Comparison of ENCODE assay signal across 19 cellular contexts in the genomic region with DNA sequence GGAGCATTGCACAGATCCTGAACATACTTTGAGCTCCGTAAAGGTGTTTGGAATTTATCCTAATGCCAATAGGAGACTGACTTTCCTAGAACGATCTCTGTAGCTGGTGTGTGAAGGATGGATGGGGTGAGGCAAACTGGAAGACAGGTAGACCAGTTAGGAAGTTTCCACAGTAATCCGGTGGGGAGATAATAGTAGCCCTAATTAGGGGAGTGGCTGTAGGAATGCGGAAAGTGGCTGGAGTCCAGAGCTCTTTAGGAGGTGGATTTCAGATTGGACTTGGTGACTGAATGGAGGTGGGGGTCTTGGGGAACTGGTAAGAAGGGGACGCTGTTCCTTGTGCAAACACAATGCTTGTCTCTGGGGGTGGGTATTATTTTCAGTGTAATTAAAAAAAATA.
DNase-seq lines count a peak whose midpoint lies in the region; ATAC-seq and TF ChIP-seq lines count a peak whose summit lies in the region.
"Had no signal": no experiment of that assay in that cellular context is flagged by ENCODE, and none has a peak within 500 bp of the region (broad histone marks: within the 10 kb centered on the region; RNA-seq: fewer than 3 reads in every experiment).

No MANE protein-coding gene starts in this region.

- H3K27me3 ChIP-seq in IMR-90 (ENCODE audit: control insufficient read depth, insufficient read depth, low read length) (no peaks in the 10 kb centered on the region), endodermal cell (ENCODE audit: control insufficient read depth, insufficient read depth, low read length, poor library complexity, severe bottlenecking) (no peaks in the 10 kb centered on the region)
- H3K27me3 ChIP-seq: heart left ventricle, tibial artery had no signal

- dilution Hi-C loops in IMR-90 (cut with HindIII; ENCODE audit: low sequenced_read_pairs, unreplicated experiment), result no loop called here

- H3K18ac ChIP-seq in IMR-90 (ENCODE audit: low read depth, low read length), result peak overlapping the region; percentile 56; the same call in 1 of the 2 replicates

- H3K23ac ChIP-seq in IMR-90 (ENCODE audit: low read depth, low read length), result no peak overlapping the region

- H2BK20ac ChIP-seq in IMR-90 (ENCODE audit: low read depth, low read length), result 0 out of 2 replicates have a peak overlapping the region, but pooled peaks have one; percentile 4

- H4K20me1 ChIP-seq in IMR-90 (ENCODE audit: insufficient read depth, low read length), result no peaks in the 10 kb centered on the region

- H3K9me3 Mint-ChIP-seq in endodermal cell, result no peaks in the 10 kb centered on the region
- no peaks in the 10 kb centered on the region for H3K9me3 Mint-ChIP-seq in neural crest cell
- H3K9me3 Mint-ChIP-seq: effector memory CD8-positive, alpha-beta T cell had no signal

- no peak overlapping the region for H2AFZ ChIP-seq in IMR-90 (replicated peaks; ENCODE audit: low read length, poor library complexity)

- no peak overlapping the region for H3K4me2 ChIP-seq in IMR-90 (ENCODE audit: low read depth, low read length)

- CTCF ChIA-PET in IMR-90 (lab: Yijun Ruan, JAX), result no interaction called here

- peaks cover 11% of the 10 kb centered on the region for H3K4me1 ChIP-seq in IMR-90 (ENCODE audit: control insufficient read depth, insufficient read depth, low read length)
- H3K4me1 ChIP-seq in endodermal cell (ENCODE audit: control insufficient read depth, insufficient read depth, low read length), result peaks cover 32% of the 10 kb centered on the region

- H2BK120ac ChIP-seq in IMR-90 (ENCODE audit: low read depth, low read length), result peak overlapping the region; percentile 36

- H3K27ac ChIP-seq in IMR-90 (ENCODE audit: insufficient read depth, low read length), result no peak overlapping the region
- peak overlapping the region; percentile 89 for H3K27ac ChIP-seq in endodermal cell (ENCODE audit: low read depth, low read length)
- H3K27ac ChIP-seq: lower lobe of right lung, tibial artery had no signal

- POLR2A ChIA-PET in IMR-90 (lab: Charles Lee; ENCODE audit: unreplicated experiment), result no interaction called here

- H3K4me1 Mint-ChIP-seq in endodermal cell (peaks cover 70% of the 10 kb centered on the region), neural crest cell (peaks cover 58% of the 10 kb centered on the region)

- 91% methylated on average over 3 of the region's 5 CpGs; no CpG with 5 or more reads in 1 of the 2 experiments for WGBS in IMR-90 (ENCODE audit: extremely low coverage in 2 of 2, insufficient read length in 1 of 2), 2 experiments
- 29 to 47% methylated on average over 3 to 5 of the region's 5 CpGs for WGBS in endodermal cell (ENCODE audit: insufficient coverage in 1 of 2, insufficient read length in 1 of 2), 2 experiments

- no TSS peak for BruUV-seq in IMR-90 (replicated peaks; lab: Mats Ljungman, UMichigan)

- DNase-seq in DMS114 treated with DMSO at 0.1 percent for 48 hours (lab: John Stamatoyannopoulos, UW; ENCODE audit: unreplicated experiment) (peak; percentile 21), IMR-90 (no peak), endodermal cell (peak; percentile 70), neural crest cell (ENCODE audit: low read depth, low spot score) (no peak), NCI-H1417 treated with DMSO at 0.1 percent for 48 hours (lab: John Stamatoyannopoulos, UW) (no peak), D341Med (ENCODE audit: low spot score) (no peak)
- no peak for DNase-seq in activated CD4-positive, alpha-beta T cell treated with anti-CD3 and anti-CD28 coated beads, Interleukin-2, amount 50 U/mL, for 1 hour
- DNase-seq: caudate nucleus; effector memory CD8-positive, alpha-beta T cell; heart left ventricle; KBM-7; lower lobe of right lung; NCI-H187 treated with DMSO at 0.1 percent for 48 hours; NCI-H446 treated with DMSO at 0.1 percent for 48 hours; posterior cingulate gyrus; stimulated activated CD4-positive, alpha-beta T cell treated with anti-CD3 and anti-CD28 coated beads, Interleukin-1b, Interleukin-23, amount 100 ng/mL, for 48 hours; stimulated activated naive CD8-positive, alpha-beta T cell treated with anti-CD3 and anti-CD28 coated beads, Interleukin-15, Interleukin-2, amounts not matched to agents 100 U/mL and 50 U/mL, for 24 hours; tibial artery had no signal

- H3K4ac ChIP-seq in IMR-90 (ENCODE audit: low read depth, low read length), result peak overlapping the region; percentile 77

- no peak overlapping the region for H4K91ac ChIP-seq in IMR-90 (ENCODE audit: insufficient read depth, low read depth, low read length)

- H3K36me3 ChIP-seq in IMR-90 (ENCODE audit: control insufficient read depth, insufficient read depth, low read length), result no peaks in the 10 kb centered on the region
- peaks cover 19% of the 10 kb centered on the region for H3K36me3 ChIP-seq in endodermal cell (ENCODE audit: control insufficient read depth, insufficient read depth, low read length)
- H3K36me3 ChIP-seq: heart left ventricle, lower lobe of right lung, tibial artery had no signal

- in situ Hi-C loops in IMR-90 (cut with MboI; ENCODE audit: low sequenced_read_pairs), result no loop called here

- no peaks in the 10 kb centered on the region; the same call in 1 of the 2 replicates for H3K9me1 ChIP-seq in IMR-90 (ENCODE audit: insufficient read depth, low read length)

- H3K27me3 Mint-ChIP-seq in endodermal cell (ENCODE audit: insufficient read depth) (no peaks in the 10 kb centered on the region), neural crest cell (ENCODE audit: low read depth) (no peaks in the 10 kb centered on the region)

- H3K36me3 Mint-ChIP-seq in endodermal cell (ENCODE audit: low read depth) (peaks cover 14% of the 10 kb centered on the region), neural crest cell (ENCODE audit: low read depth) (no peaks in the 10 kb centered on the region)

- 0 out of 3 replicates have a peak overlapping the region, but pooled peaks have one; percentile 15 for H2BK15ac ChIP-seq in IMR-90 (ENCODE audit: low read depth, low read length)

- TF ChIP-seq CTCF in IMR-90 (conservative IDR thresholded peaks at IDR 0.05; ENCODE audit: low read depth, low read length) (no peak), endodermal cell (conservative IDR thresholded peaks at IDR 0.05) (no peak), neural crest cell (conservative IDR thresholded peaks at IDR 0.05) (no peak)

- no peak overlapping the region for H2AK9ac ChIP-seq in IMR-90 (replicated peaks; ENCODE audit: low read depth, low read length, poor library complexity)

- no peaks in the 10 kb centered on the region for H3K9me3 ChIP-seq in IMR-90 (ENCODE audit: control insufficient read depth, insufficient read depth, low read length)
- no peaks in the 10 kb centered on the region for H3K9me3 ChIP-seq in endodermal cell (ENCODE audit: control insufficient read depth, low read length)
- H3K9me3 ChIP-seq: heart left ventricle, lower lobe of right lung, tibial artery had no signal

- peaks cover 0 to 22% of the 10 kb centered on the region in 2 experiments; a peak in 1 of 4 replicates for H3K79me1 ChIP-seq in IMR-90 (ENCODE audit: low read depth in 1 of 2, low read length in 2 of 2)

- H4K5ac ChIP-seq in IMR-90 (ENCODE audit: low read depth, low read length), result peak overlapping the region; percentile 2; the same call in 1 of the 2 replicates

- H3K9ac ChIP-seq in IMR-90 (ENCODE audit: low read depth, low read length) (no peak overlapping the region), endodermal cell (ENCODE audit: extremely low read depth, low read length, poor library complexity, severe bottlenecking) (peak overlapping the region; percentile 70)

- TF ChIP-seq POLR2A in IMR-90 (IDR thresholded peaks at IDR 0.05; ENCODE audit: low read depth, low read length), result no peak

- intact Hi-C loops in IMR-90 (cut with micrococcal nuclease), result loop anchor here (2.0 to 5.0 kb wide), 3 partner anchors 73 to 407 kb away; no protein-coding TSS in a partner anchor

- ATAC-seq in IMR-90 (ENCODE audit: low read depth), result no peak
- ATAC-seq in HG03457 (IDR thresholded peaks at IDR 0.05; ENCODE audit: unreplicated experiment), result no peak
- ATAC-seq: effector memory CD8-positive, alpha-beta T cell; heart left ventricle; stimulated activated naive CD8-positive, alpha-beta T cell treated with anti-CD3 and anti-CD28 coated beads, Interleukin-15, Interleukin-2, amounts not matched to agents 100 U/mL and 50 U/mL, for 24 hours had no signal

- H2AK5ac ChIP-seq in IMR-90 (ENCODE audit: low read depth, low read length), result peak overlapping the region; percentile 67

- no peak overlapping the region for H2BK5ac ChIP-seq in IMR-90 (ENCODE audit: low read depth, low read length, poor library complexity, severe bottlenecking)

- H3K4me3 ChIP-seq in IMR-90 (ENCODE audit: insufficient read depth, low read depth, low read length) (no peak overlapping the region), endodermal cell (ENCODE audit: low read length) (peak overlapping the region; percentile 76)
- H3K4me3 ChIP-seq: heart left ventricle, lower lobe of right lung, tibial artery had no signal

- H3K4me3 Mint-ChIP-seq in endodermal cell, result peak overlapping the region; percentile 38
- H3K4me3 Mint-ChIP-seq in neural crest cell, result peak overlapping the region; percentile 16
- H3K4me3 Mint-ChIP-seq: effector memory CD8-positive, alpha-beta T cell had no signal

- H3K14ac ChIP-seq in IMR-90 (replicated peaks; ENCODE audit: low read depth, low read length), result peak overlapping the region; percentile 44; the same call in 1 of the 2 replicates

- H4K8ac ChIP-seq in IMR-90 (ENCODE audit: low read depth in 2 of 2, low read length in 2 of 2), result peak overlapping the region in 1 of 2 experiments; percentile 31; a peak in 1 of 4 replicates

- H3K27ac Mint-ChIP-seq in endodermal cell (peak overlapping the region; percentile 93), neural crest cell (ENCODE audit: unreplicated experiment) (peak overlapping the region; percentile 3)
- H3K27ac Mint-ChIP-seq: effector memory CD8-positive, alpha-beta T cell had no signal

- TF ChIP-seq RAD21 in IMR-90 (IDR thresholded peaks at IDR 0.05; ENCODE audit: low read length), result no peak

- no peak overlapping the region for H3K56ac ChIP-seq in IMR-90 (ENCODE audit: extremely low read depth, insufficient read depth, low read length)

TF ChIP-seq in IMR-90, 13 proteins besides CTCF, POLR2A, EP300 and RAD21 (continues in another document):
- TF ChIP-seq SMC3 (IDR thresholded peaks at IDR 0.05; ENCODE audit: low read depth, low read length), result no peak
- TF ChIP-seq, protein P1, sequence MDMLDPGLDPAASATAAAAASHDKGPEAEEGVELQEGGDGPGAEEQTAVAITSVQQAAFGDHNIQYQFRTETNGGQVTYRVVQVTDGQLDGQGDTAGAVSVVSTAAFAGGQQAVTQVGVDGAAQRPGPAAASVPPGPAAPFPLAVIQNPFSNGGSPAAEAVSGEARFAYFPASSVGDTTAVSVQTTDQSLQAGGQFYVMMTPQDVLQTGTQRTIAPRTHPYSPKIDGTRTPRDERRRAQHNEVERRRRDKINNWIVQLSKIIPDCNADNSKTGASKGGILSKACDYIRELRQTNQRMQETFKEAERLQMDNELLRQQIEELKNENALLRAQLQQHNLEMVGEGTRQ (IDR thresholded peaks at IDR 0.05; ENCODE audit: low read depth, low read length), result no peak
- no peak for TF ChIP-seq CHD1 (IDR thresholded peaks at IDR 0.05; ENCODE audit: low read depth, low read length)
- no peak for TF ChIP-seq MXI1 (IDR thresholded peaks at IDR 0.05; ENCODE audit: borderline replicate concordance, low read depth, low read length)
- TF ChIP-seq NFE2L2 (IDR thresholded peaks at IDR 0.05; ENCODE audit: low read depth, low read length), result no peak
- TF ChIP-seq CEBPB (IDR thresholded peaks at IDR 0.05; ENCODE audit: low read depth, low read length), result no peak

Comparison
In these comparisons a context has a peak if more than half of its experiments do, and no peak if none do; other contexts are left out.
1. DNase-seq: peak in DMS114 treated with DMSO at 0.1 percent for 48 hours (single experiment) and endodermal cell (single experiment); none in IMR-90 (single experiment), neural crest cell (single experiment), activated CD4-positive, alpha-beta T cell treated with anti-CD3 and anti-CD28 coated beads, Interleukin-2, amount 50 U/mL, for 1 hour (single experiment), NCI-H1417 treated with DMSO at 0.1 percent for 48 hours (single experiment) and D341Med (single experiment).